ENCODE assay signal across 1 cellular context in genomic region chr5:172151661-172152210, GRCh38.
TF ChIP-seq lines count a peak whose summit lies in the region.

No MANE protein-coding gene starts in this region.

TF ChIP-seq in HepG2, 621 proteins besides CTCF, POLR2A, EP300 and RAD21:
- no peak for TF ChIP-seq ZSCAN5A (CRISPR knock-in tag; IDR thresholded peaks at IDR 0.05; ENCODE audit: borderline replicate concordance)
- no peak for TF ChIP-seq ARID5B (CRISPR knock-in tag; IDR thresholded peaks at IDR 0.05)
- TF ChIP-seq ZBTB38 (CRISPR knock-in tag; IDR thresholded peaks at IDR 0.05): 0 out of 2 replicates have a peak, but pooled peaks have one; percentile 15
- TF ChIP-seq TOE1 (CRISPR knock-in tag; IDR thresholded peaks at IDR 0.05): no peak
- TF ChIP-seq ZNF468 (CRISPR knock-in tag; IDR thresholded peaks at IDR 0.05): no peak
- TF ChIP-seq ZIK1 (CRISPR knock-in tag; IDR thresholded peaks at IDR 0.05; ENCODE audit: borderline replicate concordance, low read depth): no peak
